18 cellular contexts compared by ENCODE assay signal in genomic region chr12:116502989-116503496, GRCh38. TPM values are rescaled to one million over a fixed set of nuclear protein-coding genes. Genes with fewer than 3 reads are reported as not detected.
DNase-seq lines count a peak whose midpoint lies in the region; TF ChIP-seq lines count a peak whose summit lies in the region.
"Had no signal": no experiment of that assay in that cellular context is flagged by ENCODE, and none has a peak within 500 bp of the region (broad histone marks: within the 10 kb centered on the region; RNA-seq: fewer than 3 reads in every experiment).

No MANE protein-coding gene starts in this region.

- peak overlapping the region in 2 of 3 experiments; percentile 70 to 74 for H3K27ac Mint-ChIP-seq in nephron
- H3K27ac Mint-ChIP-seq: activated CD8-positive, alpha-beta T cell treated with anti-CD3 and anti-CD28 coated beads, Interleukin-2, amount 10 ng/mL, durations not matched to agents 7 days and 5 days had no signal

- H3K27ac ChIP-seq in colonic mucosa: no peak overlapping the region
- H3K27ac ChIP-seq: gastrocnemius medialis, spleen had no signal

- H3K27me3 ChIP-seq in colonic mucosa: no peaks in the 10 kb centered on the region
- H3K27me3 ChIP-seq: gastrocnemius medialis had no signal

- H3K4me1 Mint-ChIP-seq in nephron: peaks cover 16% of the 10 kb centered on the region

- H3K4me3 Mint-ChIP-seq in nephron: no peak overlapping the region
- H3K4me3 Mint-ChIP-seq: activated CD8-positive, alpha-beta T cell treated with anti-CD3 and anti-CD28 coated beads, Interleukin-2, amount 10 ng/mL, durations not matched to agents 7 days and 5 days; neural crest cell had no signal

- no peak for TF ChIP-seq CTCF in colonic mucosa (IDR thresholded peaks at IDR 0.05)
- no peak for TF ChIP-seq CTCF in nephron (IDR thresholded peaks at IDR 0.05; ENCODE audit: unreplicated experiment in 3 of 3)

- no peaks in the 10 kb centered on the region for H3K36me3 Mint-ChIP-seq in nephron (ENCODE audit: low read depth)

- H3K4me1 ChIP-seq in colonic mucosa: no peaks in the 10 kb centered on the region

- intact Hi-C loops in colonic mucosa (cut with DNase I): no loop called here

- no peaks in the 10 kb centered on the region for H3K9me3 ChIP-seq in colonic mucosa
- H3K9me3 ChIP-seq: gastrocnemius medialis, spleen had no signal

- H3K9me3 Mint-ChIP-seq in nephron: no peaks in the 10 kb centered on the region
- H3K9me3 Mint-ChIP-seq: neural crest cell had no signal

- H3K9ac ChIP-seq in colonic mucosa (ENCODE audit: low read depth in 2 of 2, low read length in 2 of 2): no peak overlapping the region

- DNase-seq in DMS53 treated with DMSO at 0.1 percent for 48 hours (lab: John Stamatoyannopoulos, UW; ENCODE audit: unreplicated experiment): peak; percentile 75
- DNase-seq in LoVo (ENCODE audit: low spot score): peak; percentile 80
- peak; percentile 46 for DNase-seq in colonic mucosa
- no peak for DNase-seq in COLO829 (ENCODE audit: low spot score)
- DNase-seq in amygdala (lab: John Stamatoyannopoulos, UW): no peak
- no peak for DNase-seq in activated T-cell treated with anti-CD3 and anti-CD28 coated beads for 4 hours
- no peak for DNase-seq in occipital lobe (lab: John Stamatoyannopoulos, UW)
- DNase-seq: activated CD4-positive, CD25-positive, alpha-beta regulatory T cell; activated CD8-positive, alpha-beta T cell treated with anti-CD3 and anti-CD28 coated beads, Interleukin-2, amount 10 ng/mL, durations not matched to agents 7 days and 5 days; activated naive CD4-positive, alpha-beta T cell treated with anti-CD3 and anti-CD28 coated beads, Interleukin-2, amount 50 U/mL, for 16 hours; activated T-cell treated with anti-CD3 and anti-CD28 coated beads, Interleukin-2, amount 50 U/mL, for 48 hours; effector memory CD4-positive, alpha-beta T cell; gastrocnemius medialis; kidney glomerular epithelial cell; midbrain; spleen had no signal

- H3K27me3 Mint-ChIP-seq in nephron (ENCODE audit: low read depth): peaks cover 13% of the 10 kb centered on the region

- H3K36me3 ChIP-seq in colonic mucosa: no peaks in the 10 kb centered on the region
- H3K36me3 ChIP-seq: gastrocnemius medialis, spleen had no signal

- H3K4me3 ChIP-seq in colonic mucosa: no peak overlapping the region
- H3K4me3 ChIP-seq: gastrocnemius medialis, spleen had no signal

RNA-seq across cellular contexts. Expression of gene MAP1LC3B2, which starts 56.1 kb away (rescaled TPM):
- total RNA-seq in colonic mucosa (1 to 10 TPM in 1 of 2 donors, under 1 TPM in 1; 0.93 to 1.2 TPM), occipital lobe (0.62 TPM)

Comparison
In these comparisons a context has a peak if more than half of its experiments do, and no peak if none do; other contexts are left out.
1. DNase-seq: peak in DMS53 treated with DMSO at 0.1 percent for 48 hours (single experiment), LoVo (single experiment) and colonic mucosa (single experiment); none in COLO829 (single experiment), amygdala (0 of 56), activated T-cell treated with anti-CD3 and anti-CD28 coated beads for 4 hours (single experiment) and occipital lobe (single experiment).